16 cellular contexts compared by ENCODE assay signal in the genomic region with DNA sequence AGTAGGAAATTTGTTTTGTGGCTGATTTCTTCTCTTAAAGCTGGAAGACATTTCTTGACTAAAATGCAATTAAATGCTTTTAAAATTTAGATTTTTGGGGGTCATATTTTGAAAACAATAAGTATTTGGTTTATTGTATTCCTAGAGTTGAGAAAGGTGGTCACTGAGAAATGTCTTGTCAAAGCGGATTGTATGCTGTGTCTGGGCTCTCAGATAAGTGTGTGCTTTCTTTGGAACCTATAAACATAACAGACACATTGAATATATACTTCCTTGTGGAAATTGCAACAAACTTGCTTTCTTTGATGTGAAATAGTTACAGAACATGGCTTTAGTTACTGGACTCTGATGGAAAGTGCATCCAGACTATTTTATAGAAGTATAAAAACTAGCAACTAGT.
DNase-seq lines count a peak whose midpoint lies in the region; ATAC-seq, FAIRE-seq and TF ChIP-seq lines count a peak whose summit lies in the region.
"Had no signal": no experiment of that assay in that cellular context is flagged by ENCODE, and none has a peak within 500 bp of the region (broad histone marks: within the 10 kb centered on the region; RNA-seq: fewer than 3 reads in every experiment).

No MANE protein-coding gene starts in this region.

- H3K4me1 Mint-ChIP-seq in dendritic cell treated with granulocyte-macrophage colony-stimulating factor and Interleukin-4, amounts not matched to agents 40 ng/mL and 50 ng/mL, for 4 days (ENCODE audit: low read depth), result peaks cover 48% of the 10 kb centered on the region

- H2BK120ac ChIP-seq in mesendoderm (ENCODE audit: low read depth, low read length), result no peak overlapping the region

- H3K27me3 Mint-ChIP-seq in dendritic cell treated with granulocyte-macrophage colony-stimulating factor and Interleukin-4, amounts not matched to agents 40 ng/mL and 50 ng/mL, for 4 days, result no peaks in the 10 kb centered on the region

- H3K4me1 ChIP-seq in A549 (peaks cover 74% of the 10 kb centered on the region), HUES48 (ENCODE audit: control insufficient read depth, insufficient read depth, low read length) (peaks cover 82% of the 10 kb centered on the region), neutrophil (ENCODE audit: control insufficient read depth in 1 of 2, insufficient read depth in 1 of 2, low read depth in 1 of 2, low read length in 1 of 2) (peaks cover 84 to 85% of the 10 kb centered on the region in 2 experiments), mesendoderm (ENCODE audit: control insufficient read depth, low read depth, low read length) (peaks cover 16% of the 10 kb centered on the region)

- no peak overlapping the region for H4K5ac ChIP-seq in mesendoderm (ENCODE audit: low read length)

- no peak overlapping the region for H3K9ac ChIP-seq in HUES48 (ENCODE audit: low read depth, low read length)
- no peak overlapping the region for H3K9ac ChIP-seq in mesendoderm (ENCODE audit: low read length)

- H3K4me3 ChIP-seq in A549 (no peak overlapping the region), HUES48 (ENCODE audit: low read depth, low read length) (no peak overlapping the region), neutrophil (ENCODE audit: low read depth in 1 of 2, low read length in 1 of 2) (peak overlapping the region; percentile 83 to 96), mesendoderm (ENCODE audit: low read length) (no peak overlapping the region)

- H3K4ac ChIP-seq in mesendoderm (ENCODE audit: low read depth, low read length), result no peak overlapping the region

- POLR2A ChIA-PET in A549 (lab: Yijun Ruan, JAX), result interaction anchor here (0.6 kb wide), 1 partner anchor 226 kb away, joined by 5 read pairs; no protein-coding TSS in a partner anchor

- H2AK5ac ChIP-seq in mesendoderm (ENCODE audit: low read length), result no peak overlapping the region

- H3K4me2 ChIP-seq in A549 (peak overlapping the region; percentile 68; the same call in 2 of the 3 replicates), mesendoderm (ENCODE audit: low read length) (no peak overlapping the region)

- peaks cover 2% of the 10 kb centered on the region for H3K79me1 ChIP-seq in mesendoderm (ENCODE audit: low read length)

- no peak for TF ChIP-seq CTCF in A549 (IDR thresholded peaks at IDR 0.05)
- TF ChIP-seq CTCF in neutrophil (IDR thresholded peaks at IDR 0.05), result no peak

- H3K36me3 Mint-ChIP-seq in dendritic cell treated with granulocyte-macrophage colony-stimulating factor and Interleukin-4, amounts not matched to agents 40 ng/mL and 50 ng/mL, for 4 days (ENCODE audit: low read depth), result peaks cover 15% of the 10 kb centered on the region

- WGBS in A549 (ENCODE audit: missing lambda C conversion rate), result 95% methylated on average over 1 of the region's 1 CpG
- WGBS in mesendoderm (ENCODE audit: extremely low coverage, insufficient coverage, low lambda C conversion rate), result no CpG with 5 or more reads among the region's 1 CpG

- no peak overlapping the region for H3K23ac ChIP-seq in mesendoderm (ENCODE audit: low read length)

- H3K36me3 ChIP-seq in HUES48 (ENCODE audit: control insufficient read depth, insufficient read depth, low read length) (no peaks in the 10 kb centered on the region), neutrophil (no peaks in the 10 kb centered on the region), mesendoderm (ENCODE audit: control insufficient read depth, insufficient read depth, low read length) (no peaks in the 10 kb centered on the region)

- FAIRE-seq in A549 (lab: Jason Lieb, UNC), result no peak
- FAIRE-seq: bronchial epithelial cell had no signal

- CTCF ChIA-PET in A549 (lab: Yijun Ruan, JAX), result interaction anchor here (0.6 kb wide), 1 partner anchor 296 kb away, joined by 3 read pairs; no protein-coding TSS in a partner anchor

- no peak overlapping the region for H3K4me3 Mint-ChIP-seq in dendritic cell treated with granulocyte-macrophage colony-stimulating factor and Interleukin-4, amounts not matched to agents 40 ng/mL and 50 ng/mL, for 4 days

- ATAC-seq in A549, result no peak
- no peak for ATAC-seq in HG02610 (IDR thresholded peaks at IDR 0.05; ENCODE audit: unreplicated experiment)
- ATAC-seq: activated CD4-positive, CD25-positive, alpha-beta regulatory T cell treated with anti-CD3 and anti-CD28 coated beads, Interleukin-2, amount 50 U/mL, for 24 hours; activated naive CD4-positive, alpha-beta T cell treated with anti-CD3 and anti-CD28 coated beads, Interleukin-2, amount 50 U/mL, for 72 hours had no signal

- peaks cover 58% of the 10 kb centered on the region for H3K79me2 ChIP-seq in mesendoderm (ENCODE audit: control insufficient read depth, insufficient read depth, low read length)

- H3K56ac ChIP-seq in mesendoderm (ENCODE audit: low read length), result no peak overlapping the region

- TF ChIP-seq POLR2A in A549 (IDR thresholded peaks at IDR 0.05; ENCODE audit: low read length), result no peak

- H3K18ac ChIP-seq in mesendoderm (ENCODE audit: low read length), result no peak overlapping the region

- no peak for TF ChIP-seq RAD21 in A549 (conservative IDR thresholded peaks at IDR 0.05 in 1 of 2, IDR thresholded peaks at IDR 0.05 in 1 of 2)

- DNase-seq in A549 (ENCODE audit: low read depth in 1 of 2, low spot score in 1 of 2) (no peak), NCI-H1417 (lab: John Stamatoyannopoulos, UW) (no peak), mesendoderm (no peak)
- DNase-seq in stimulated activated naive CD4-positive, alpha-beta T cell treated with Interleukin-2 at 50 U/mL for 16 hours (lab: John Stamatoyannopoulos, UW), result no peak
- DNase-seq: IMR-90; NCI-H1048; nucleus accumbens; stimulated activated CD4-positive, alpha-beta T cell treated with anti-CD3 and anti-CD28 coated beads, Interleukin-4, amount 100 ng/mL, for 4 hours had no signal

- no peak overlapping the region for H2BK5ac ChIP-seq in mesendoderm (ENCODE audit: low read length)

- H4K8ac ChIP-seq in mesendoderm (ENCODE audit: low read depth, low read length), result no peak overlapping the region

- intact Hi-C loops in dendritic cell treated with granulocyte-macrophage colony-stimulating factor and Interleukin-4, amounts not matched to agents 40 ng/mL and 50 ng/mL, for 4 days (cut with micrococcal nuclease), result loop anchor here (10.0 kb wide), 1 partner anchor 65 kb away; no protein-coding TSS in a partner anchor

- H3K27ac ChIP-seq in A549 (no peak overlapping the region), HUES48 (ENCODE audit: low read depth, low read length) (peak overlapping the region; percentile 62), neutrophil (peak overlapping the region; percentile 94), mesendoderm (ENCODE audit: low read depth, low read length) (no peak overlapping the region)

- H2BK15ac ChIP-seq in mesendoderm (replicated peaks; ENCODE audit: low read depth), result no peak overlapping the region

- H3K27me3 ChIP-seq in HUES48 (ENCODE audit: control insufficient read depth, insufficient read depth, low read length), result peaks cover 3% of the 10 kb centered on the region
- H3K27me3 ChIP-seq in neutrophil, result no peaks in the 10 kb centered on the region
- no peaks in the 10 kb centered on the region for H3K27me3 ChIP-seq in mesendoderm (ENCODE audit: insufficient read depth, low read length, poor library complexity)

- no peaks in the 10 kb centered on the region for H3K9me3 ChIP-seq in A549
- H3K9me3 ChIP-seq in HUES48 (ENCODE audit: control insufficient read depth, insufficient read depth, low read length), result no peaks in the 10 kb centered on the region
- H3K9me3 ChIP-seq in neutrophil, result no peaks in the 10 kb centered on the region

- peak overlapping the region; percentile 99 for H3K27ac Mint-ChIP-seq in dendritic cell treated with granulocyte-macrophage colony-stimulating factor and Interleukin-4, amounts not matched to agents 40 ng/mL and 50 ng/mL, for 4 days
- H3K27ac Mint-ChIP-seq: T-helper 1 cell treated with Interleukin-12 subunit alpha and Interleukin-12 subunit beta and Interleukin-4 antibody, amounts not matched to agents 30 μg/mL and 1 μg/mL, for 36 hours had no signal

- TF ChIP-seq EP300 in A549 (IDR thresholded peaks at IDR 0.05), result no peak

- H3K9me3 Mint-ChIP-seq in dendritic cell treated with granulocyte-macrophage colony-stimulating factor and Interleukin-4, amounts not matched to agents 40 ng/mL and 50 ng/mL, for 4 days, result no peaks in the 10 kb centered on the region
- H3K9me3 Mint-ChIP-seq: activated naive CD4-positive, alpha-beta T cell treated with anti-CD3 and anti-CD28 coated beads, Interleukin-2, amount 50 U/mL, for 72 hours; T-helper 1 cell treated with Interleukin-12 subunit alpha and Interleukin-12 subunit beta and Interleukin-4 antibody, amounts not matched to agents 30 μg/mL and 1 μg/mL, for 36 hours had no signal

TF ChIP-seq in A549, 52 proteins besides CTCF, POLR2A, EP300 and RAD21 (continues in another document):
- TF ChIP-seq NR3C1 (IDR thresholded peaks at IDR 0.05) (no peak), HOXB13 (CRISPR knock-in tag; IDR thresholded peaks at IDR 0.05; ENCODE audit: low read depth) (no peak), RARB (CRISPR knock-in tag; IDR thresholded peaks at IDR 0.05) (no peak), HEYL (CRISPR knock-in tag; IDR thresholded peaks at IDR 0.05) (no peak), POLR2AphosphoS2 (conservative IDR thresholded peaks at IDR 0.05; ENCODE audit: low read length) (no peak), RNF2 (IDR thresholded peaks at IDR 0.05; ENCODE audit: borderline replicate concordance, low read depth) (no peak), FOSL2 (IDR thresholded peaks at IDR 0.05) (no peak), FOSL2 (CRISPR knock-in tag; IDR thresholded peaks at IDR 0.05) (no peak), CHD4 (IDR thresholded peaks at IDR 0.05; ENCODE audit: borderline replicate concordance) (no peak), EHMT2 (IDR thresholded peaks at IDR 0.05; ENCODE audit: low read depth) (no peak), FOXS1 (CRISPR knock-in tag; IDR thresholded peaks at IDR 0.05) (no peak)
- TF ChIP-seq, protein P1, sequence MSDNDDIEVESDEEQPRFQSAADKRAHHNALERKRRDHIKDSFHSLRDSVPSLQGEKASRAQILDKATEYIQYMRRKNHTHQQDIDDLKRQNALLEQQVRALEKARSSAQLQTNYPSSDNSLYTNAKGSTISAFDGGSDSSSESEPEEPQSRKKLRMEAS (IDR thresholded peaks at IDR 0.05), result no peak
- TF ChIP-seq, protein P2, sequence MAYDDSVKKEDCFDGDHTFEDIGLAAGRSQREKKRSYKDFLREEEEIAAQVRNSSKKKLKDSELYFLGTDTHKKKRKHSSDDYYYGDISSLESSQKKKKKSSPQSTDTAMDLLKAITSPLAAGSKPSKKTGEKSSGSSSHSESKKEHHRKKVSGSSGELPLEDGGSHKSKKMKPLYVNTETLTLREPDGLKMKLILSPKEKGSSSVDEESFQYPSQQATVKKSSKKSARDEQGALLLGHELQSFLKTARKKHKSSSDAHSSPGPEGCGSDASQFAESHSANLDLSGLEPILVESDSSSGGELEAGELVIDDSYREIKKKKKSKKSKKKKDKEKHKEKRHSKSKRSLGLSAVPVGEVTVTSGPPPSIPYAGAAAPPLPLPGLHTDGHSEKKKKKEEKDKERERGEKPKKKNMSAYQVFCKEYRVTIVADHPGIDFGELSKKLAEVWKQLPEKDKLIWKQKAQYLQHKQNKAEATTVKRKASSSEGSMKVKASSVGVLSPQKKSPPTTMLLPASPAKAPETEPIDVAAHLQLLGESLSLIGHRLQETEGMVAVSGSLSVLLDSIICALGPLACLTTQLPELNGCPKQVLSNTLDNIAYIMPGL (CRISPR knock-in tag; IDR thresholded peaks at IDR 0.05; ENCODE audit: borderline replicate concordance), result no peak

Comparison
In these comparisons a context has a peak if more than half of its experiments do, and no peak if none do; other contexts are left out.
1. H3K27ac ChIP-seq: peak in HUES48 (single experiment) and neutrophil (single experiment); none in A549 (0 of 2) and mesendoderm (single experiment).
2. H3K4me3 ChIP-seq: peak in neutrophil (2 of 2); none in A549 (single experiment), HUES48 (single experiment) and mesendoderm (single experiment).